Comparison of ENCODE assay signal across 1 cellular context in the genomic region with DNA sequence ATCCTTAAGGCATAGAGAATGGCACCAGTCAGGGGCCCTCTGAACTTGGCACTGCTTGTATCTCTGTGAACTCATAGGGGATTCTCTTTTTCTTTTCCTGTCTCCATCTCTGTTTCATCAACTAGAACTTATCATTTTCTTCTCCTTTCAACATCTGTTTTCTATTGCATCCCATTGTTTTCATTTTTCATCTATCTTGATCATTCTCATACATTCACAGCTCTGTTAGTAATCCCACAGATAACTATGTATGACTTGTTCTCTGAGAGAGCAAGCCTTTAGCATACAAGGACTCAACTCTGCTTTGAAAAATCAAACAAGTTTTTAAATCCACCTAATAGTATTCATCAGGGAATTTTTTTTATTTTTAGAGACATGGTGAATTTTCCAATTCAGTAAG.
TF ChIP-seq lines count a peak whose summit lies in the region.

No MANE protein-coding gene starts in this region.

TF ChIP-seq in SK-N-SH treated with all-trans-retinoic acid at 6 μM for 48 hours, 23 proteins besides CTCF, POLR2A, EP300 and RAD21 (continued from another document):
- TF ChIP-seq, protein P1, sequence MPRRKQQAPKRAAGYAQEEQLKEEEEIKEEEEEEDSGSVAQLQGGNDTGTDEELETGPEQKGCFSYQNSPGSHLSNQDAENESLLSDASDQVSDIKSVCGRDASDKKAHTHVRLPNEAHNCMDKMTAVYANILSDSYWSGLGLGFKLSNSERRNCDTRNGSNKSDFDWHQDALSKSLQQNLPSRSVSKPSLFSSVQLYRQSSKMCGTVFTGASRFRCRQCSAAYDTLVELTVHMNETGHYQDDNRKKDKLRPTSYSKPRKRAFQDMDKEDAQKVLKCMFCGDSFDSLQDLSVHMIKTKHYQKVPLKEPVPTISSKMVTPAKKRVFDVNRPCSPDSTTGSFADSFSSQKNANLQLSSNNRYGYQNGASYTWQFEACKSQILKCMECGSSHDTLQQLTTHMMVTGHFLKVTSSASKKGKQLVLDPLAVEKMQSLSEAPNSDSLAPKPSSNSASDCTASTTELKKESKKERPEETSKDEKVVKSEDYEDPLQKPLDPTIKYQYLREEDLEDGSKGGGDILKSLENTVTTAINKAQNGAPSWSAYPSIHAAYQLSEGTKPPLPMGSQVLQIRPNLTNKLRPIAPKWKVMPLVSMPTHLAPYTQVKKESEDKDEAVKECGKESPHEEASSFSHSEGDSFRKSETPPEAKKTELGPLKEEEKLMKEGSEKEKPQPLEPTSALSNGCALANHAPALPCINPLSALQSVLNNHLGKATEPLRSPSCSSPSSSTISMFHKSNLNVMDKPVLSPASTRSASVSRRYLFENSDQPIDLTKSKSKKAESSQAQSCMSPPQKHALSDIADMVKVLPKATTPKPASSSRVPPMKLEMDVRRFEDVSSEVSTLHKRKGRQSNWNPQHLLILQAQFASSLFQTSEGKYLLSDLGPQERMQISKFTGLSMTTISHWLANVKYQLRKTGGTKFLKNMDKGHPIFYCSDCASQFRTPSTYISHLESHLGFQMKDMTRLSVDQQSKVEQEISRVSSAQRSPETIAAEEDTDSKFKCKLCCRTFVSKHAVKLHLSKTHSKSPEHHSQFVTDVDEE (CRISPR knock-in tag; IDR thresholded peaks at IDR 0.05), result no peak
TF ChIP-seq in SK-N-SH treated with all-trans-retinoic acid at 6 μM for 48 hours: peak in this region for 2.
